ENCODE assay signal across 9 cellular contexts in genomic region chr2:32356735-32357544, GRCh38. TPM values are rescaled to one million over a fixed set of nuclear protein-coding genes. Genes with fewer than 3 reads are reported as not detected.
DNase-seq lines count a peak whose midpoint lies in the region; ATAC-seq, FAIRE-seq and TF ChIP-seq lines count a peak whose summit lies in the region.
"Had no signal": no experiment of that assay in that cellular context is flagged by ENCODE, and none has a peak within 500 bp of the region (broad histone marks: within the 10 kb centered on the region; RNA-seq: fewer than 3 reads in every experiment).

A gene with protein sequence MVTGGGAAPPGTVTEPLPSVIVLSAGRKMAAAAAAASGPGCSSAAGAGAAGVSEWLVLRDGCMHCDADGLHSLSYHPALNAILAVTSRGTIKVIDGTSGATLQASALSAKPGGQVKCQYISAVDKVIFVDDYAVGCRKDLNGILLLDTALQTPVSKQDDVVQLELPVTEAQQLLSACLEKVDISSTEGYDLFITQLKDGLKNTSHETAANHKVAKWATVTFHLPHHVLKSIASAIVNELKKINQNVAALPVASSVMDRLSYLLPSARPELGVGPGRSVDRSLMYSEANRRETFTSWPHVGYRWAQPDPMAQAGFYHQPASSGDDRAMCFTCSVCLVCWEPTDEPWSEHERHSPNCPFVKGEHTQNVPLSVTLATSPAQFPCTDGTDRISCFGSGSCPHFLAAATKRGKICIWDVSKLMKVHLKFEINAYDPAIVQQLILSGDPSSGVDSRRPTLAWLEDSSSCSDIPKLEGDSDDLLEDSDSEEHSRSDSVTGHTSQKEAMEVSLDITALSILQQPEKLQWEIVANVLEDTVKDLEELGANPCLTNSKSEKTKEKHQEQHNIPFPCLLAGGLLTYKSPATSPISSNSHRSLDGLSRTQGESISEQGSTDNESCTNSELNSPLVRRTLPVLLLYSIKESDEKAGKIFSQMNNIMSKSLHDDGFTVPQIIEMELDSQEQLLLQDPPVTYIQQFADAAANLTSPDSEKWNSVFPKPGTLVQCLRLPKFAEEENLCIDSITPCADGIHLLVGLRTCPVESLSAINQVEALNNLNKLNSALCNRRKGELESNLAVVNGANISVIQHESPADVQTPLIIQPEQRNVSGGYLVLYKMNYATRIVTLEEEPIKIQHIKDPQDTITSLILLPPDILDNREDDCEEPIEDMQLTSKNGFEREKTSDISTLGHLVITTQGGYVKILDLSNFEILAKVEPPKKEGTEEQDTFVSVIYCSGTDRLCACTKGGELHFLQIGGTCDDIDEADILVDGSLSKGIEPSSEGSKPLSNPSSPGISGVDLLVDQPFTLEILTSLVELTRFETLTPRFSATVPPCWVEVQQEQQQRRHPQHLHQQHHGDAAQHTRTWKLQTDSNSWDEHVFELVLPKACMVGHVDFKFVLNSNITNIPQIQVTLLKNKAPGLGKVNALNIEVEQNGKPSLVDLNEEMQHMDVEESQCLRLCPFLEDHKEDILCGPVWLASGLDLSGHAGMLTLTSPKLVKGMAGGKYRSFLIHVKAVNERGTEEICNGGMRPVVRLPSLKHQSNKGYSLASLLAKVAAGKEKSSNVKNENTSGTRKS (N-terminal part only) (plus strand): TSS chr2:32357023. CDS start chr2:32357162, 139 bp downstream.

- FAIRE-seq in keratinocyte (lab: Jason Lieb, UNC): no peak
- FAIRE-seq: endometrium had no signal

- TF ChIP-seq CTCF in keratinocyte (optimal IDR thresholded peaks at IDR 0.05 in 1 of 3, IDR thresholded peaks at IDR 0.05 in 1 of 3, conservative IDR thresholded peaks at IDR 0.05 in 1 of 3; ENCODE audit: extremely low read depth in 1 of 3, insufficient read depth in 2 of 3, low read length in 3 of 3): no peak

- H2AFZ ChIP-seq in keratinocyte (ENCODE audit: control insufficient read depth, low read length): peak within 1 kb of the TSS; percentile 80

- peaks cover 15% of the 10 kb centered on the region for H3K4me1 ChIP-seq in keratinocyte (ENCODE audit: control insufficient read depth, extremely low read depth, insufficient read depth, low read length)

- peak; percentile 88 for ATAC-seq in HG03439 (IDR thresholded peaks at IDR 0.05; ENCODE audit: unreplicated experiment)

- H4K20me1 ChIP-seq in keratinocyte (ENCODE audit: control insufficient read depth, extremely low read depth, insufficient read depth, low read length): peaks cover 4% of the 10 kb centered on the region

- peak within 1 kb of the TSS; percentile 79 for H3K27ac ChIP-seq in keratinocyte (ENCODE audit: control insufficient read depth, insufficient read depth, low read length)

- H3K79me2 ChIP-seq in keratinocyte (ENCODE audit: control insufficient read depth, insufficient read depth, low read length): peaks cover 50% of the 10 kb centered on the region

- H3K9me3 ChIP-seq in keratinocyte (ENCODE audit: control insufficient read depth, low read depth, low read length): no peaks in the 10 kb centered on the region

- peak; percentile 99 for DNase-seq in Ammon's horn (ENCODE audit: low spot score)
- DNase-seq in GM19238 (ENCODE audit: insufficient read length, low spot score): peak; percentile 96
- peak; percentile 95 for DNase-seq in NCI-H510A (lab: John Stamatoyannopoulos, UW)
- peak; percentile 84 for DNase-seq in activated CD4-positive, alpha-beta T cell treated with anti-CD3 and anti-CD28 coated beads for 1 hour
- peak; percentile 84 to 92 for DNase-seq in cerebellar nuclear complex (lab: John Stamatoyannopoulos, UW)
- DNase-seq in keratinocyte (ENCODE audit: low read depth, low spot score): peak; percentile 46
- peak; percentile 93 to 98 (median 96) for DNase-seq in stimulated activated CD4-positive, alpha-beta T cell treated with anti-CD3 and anti-CD28 coated beads, Interleukin-12 subunit alpha, Interleukin-12 subunit beta, amount 100 ng/mL, for 48 hours (ENCODE audit: low read depth in 2 of 3, low spot score in 1 of 3)

- peak within 1 kb of the TSS; percentile 83 to 97 (median 94) for H3K4me3 ChIP-seq in keratinocyte (ENCODE audit: control insufficient read depth in 2 of 3, extremely low read depth in 1 of 3, insufficient read depth in 2 of 3, low read depth in 1 of 3, low read length in 3 of 3)

- dilution Hi-C loops in keratinocyte (cut with MboI; ENCODE audit: extremely low pct_ligation_motif_present, low sequenced_read_pairs): no loop called here

- no peaks in the 10 kb centered on the region for H3K27me3 ChIP-seq in keratinocyte (ENCODE audit: control insufficient read depth, extremely low read depth, insufficient read depth, low read length)

- H3K9ac ChIP-seq in keratinocyte (ENCODE audit: control insufficient read depth, extremely low read depth, insufficient read depth, low read length): peak within 1 kb of the TSS; percentile 87

- peaks cover 2% of the 10 kb centered on the region for H3K9me1 ChIP-seq in keratinocyte (ENCODE audit: control insufficient read depth, extremely low read depth, insufficient read depth, low read length)

- H3K36me3 ChIP-seq in keratinocyte (ENCODE audit: control insufficient read depth in 2 of 2, extremely low read depth in 1 of 2, insufficient read depth in 2 of 2, low read length in 2 of 2): peaks cover 0 to 6% of the 10 kb centered on the region in 2 experiments

- peak within 1 kb of the TSS; percentile 85 for H3K4me2 ChIP-seq in keratinocyte (ENCODE audit: control insufficient read depth, extremely low read depth, insufficient read depth, low read depth, low read length)

RNA-seq across cellular contexts. Expression of the gene that starts here (rescaled TPM):
- polyA plus RNA-seq in keratinocyte: 41.0 to 62.6 TPM (median 57.0 TPM) in 3 replicates
- polyA plus RNA-seq in keratinocyte (2011; ENCODE audit: low read depth): 59.5 TPM
- 17.8 and 31.0 TPM in 2 replicates for polyA plus RNA-seq in keratinocyte (2011; cell fraction: cytosol; rRNA removed)
- polyA plus RNA-seq in keratinocyte (2011; cell fraction: nucleus; rRNA removed): 110 and 126 TPM in 2 replicates
- 20.2 and 34.6 TPM in 2 replicates for polyA plus RNA-seq in keratinocyte (2012; ENCODE audit: low replicate concordance)
- polyA minus RNA-seq in keratinocyte: 357 to 630 TPM (median 590 TPM) in 3 replicates
- polyA minus RNA-seq in keratinocyte (2011; cell fraction: cytosol; rRNA and poly(A)+ RNA removed): 87.7 TPM
- 300 and 590 TPM in 2 replicates for polyA minus RNA-seq in keratinocyte (2011; cell fraction: nucleus; rRNA and poly(A)+ RNA removed)

Comparison
In these comparisons a context has a peak if more than half of its experiments do, and no peak if none do; other contexts are left out.
1. Peak in every context shown above with its lines: DNase-seq, ATAC-seq, H3K4me3 ChIP-seq and H3K27ac ChIP-seq.
2. DNase-seq: peak in every context shown above with its lines; median percentile 99 in Ammon's horn; 96 in GM19238; 96 in stimulated activated CD4-positive, alpha-beta T cell treated with anti-CD3 and anti-CD28 coated beads, Interleukin-12 subunit alpha, Interleukin-12 subunit beta, amount 100 ng/mL, for 48 hours; 95 in NCI-H510A; 88 in cerebellar nuclear complex; 84 in activated CD4-positive, alpha-beta T cell treated with anti-CD3 and anti-CD28 coated beads for 1 hour; 46 in keratinocyte.